ENCODE assay signal across 12 cellular contexts in the genomic region with DNA sequence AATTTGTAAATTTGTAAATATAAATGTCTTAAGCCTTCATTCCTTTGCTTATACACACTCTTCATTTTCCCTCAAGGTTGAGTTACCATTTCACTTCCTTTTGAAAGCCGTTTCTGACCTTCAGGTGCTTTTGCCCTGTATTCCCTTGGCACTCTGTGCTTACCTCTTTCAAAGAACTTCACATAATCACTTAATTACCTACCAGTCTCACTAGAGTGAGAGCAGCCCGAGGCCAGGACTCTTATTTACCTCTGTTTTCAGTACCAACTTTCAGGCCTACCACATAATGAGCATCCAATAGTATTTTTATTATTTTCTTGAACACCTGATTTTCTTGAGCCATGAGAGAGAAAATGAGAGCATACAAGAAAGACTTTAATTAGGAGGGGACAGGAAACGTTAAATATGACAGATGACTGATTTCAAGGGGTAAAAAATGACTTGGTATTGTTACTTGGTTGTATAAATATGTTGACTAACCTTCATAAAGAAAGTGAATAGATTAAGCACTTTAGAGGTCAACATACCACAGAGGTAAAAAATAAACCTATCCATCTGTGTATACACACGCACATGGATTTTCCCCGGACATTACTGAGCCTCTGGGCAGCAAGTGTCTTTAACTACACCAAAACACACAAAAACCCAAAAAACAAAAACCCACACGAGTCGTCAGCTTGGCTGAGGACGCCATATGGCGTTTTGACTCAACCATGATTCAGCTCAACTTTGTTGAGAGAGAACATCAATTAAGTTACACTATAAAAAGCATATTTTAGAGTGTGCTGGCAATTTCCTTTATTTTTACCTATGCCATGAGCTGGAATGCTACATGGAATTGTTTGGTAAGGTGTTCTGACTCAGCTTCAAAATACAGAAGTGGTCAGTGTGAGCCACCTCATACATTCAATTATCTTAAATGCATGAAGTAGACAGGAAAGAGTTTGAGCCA. TPM values are rescaled to one million over a fixed set of nuclear protein-coding genes. Genes with fewer than 3 reads are reported as not detected.
A peak's percentile ranks its signal among the peaks of the same experiment; 100 is the strongest.
DNase-seq lines count a peak whose midpoint lies in the region; ATAC-seq and TF ChIP-seq lines count a peak whose summit lies in the region.
"Had no signal": no experiment of that assay in that cellular context is flagged by ENCODE, and none has a peak within 500 bp of the region (broad histone marks: within the 10 kb centered on the region; RNA-seq: fewer than 3 reads in every experiment).

No MANE protein-coding gene starts in this region.

- no peaks in the 10 kb centered on the region for H3K27me3 Mint-ChIP-seq in HFFc6 (ENCODE audit: insufficient read depth)

- DNase-seq in GM03348 (ENCODE audit: low spot score), result peak; percentile 39
- DNase-seq in HFFc6, result peak; percentile 72
- peak; percentile 33 for DNase-seq in occipital lobe (lab: John Stamatoyannopoulos, UW)
- DNase-seq: activated CD8-positive, alpha-beta memory T cell treated with anti-CD3 and anti-CD28 coated beads for 24 hours; GF-D8; Right ventricle myocardium superior; spleen had no signal

- peaks cover 18% of the 10 kb centered on the region for H3K4me1 Mint-ChIP-seq in HFFc6 (ENCODE audit: low read depth)

- H3K36me3 Mint-ChIP-seq in HFFc6 (ENCODE audit: low read depth), result peaks cover 22% of the 10 kb centered on the region

- TF ChIP-seq CTCF in HFFc6 (IDR thresholded peaks at IDR 0.05), result no peak
- no peak for TF ChIP-seq CTCF in WI38 (IDR thresholded peaks at IDR 0.05; ENCODE audit: low read depth, low read length)

- no peak for ATAC-seq in GM18907 (IDR thresholded peaks at IDR 0.05; ENCODE audit: unreplicated experiment)
- ATAC-seq in HG02852 (IDR thresholded peaks at IDR 0.05; ENCODE audit: unreplicated experiment), result no peak
- ATAC-seq in GM18858 (IDR thresholded peaks at IDR 0.05; ENCODE audit: unreplicated experiment), result no peak
- no peak for ATAC-seq in GM21737 (IDR thresholded peaks at IDR 0.05; ENCODE audit: unreplicated experiment)

- H3K9me3 Mint-ChIP-seq in HFFc6, result no peaks in the 10 kb centered on the region

- H3K4me3 Mint-ChIP-seq in HFFc6, result peak overlapping the region; percentile 58

- H3K4me3 ChIP-seq in WI38 (ENCODE audit: low read depth, low read length), result 0 out of 2 replicates have a peak overlapping the region, but pooled peaks have one; percentile 11
- H3K4me3 ChIP-seq: spleen had no signal

- no peak overlapping the region for H3K27ac Mint-ChIP-seq in HFFc6

RNA-seq across cellular contexts. Expression of a gene that starts 7.6 kb away (rescaled TPM):
- 100 to 1,000 TPM; 287 to 426 (median 370) TPM for total RNA-seq in HFFc6 (2021; fragmentation: NEBNext Ultra II Directional; extraction: Animal tissue kit (Norgen Biotek cat#: 25700))
- 326 TPM for total RNA-seq in occipital lobe
